ENCODE assay signal across 9 cellular contexts in genomic region chr1:18901147-18901951, GRCh38. TPM values are rescaled to one million over a fixed set of nuclear protein-coding genes. Genes with fewer than 3 reads are reported as not detected.
A peak's percentile ranks its signal among the peaks of the same experiment; 100 is the strongest.
DNase-seq lines count a peak whose midpoint lies in the region; ATAC-seq and TF ChIP-seq lines count a peak whose summit lies in the region.
"Had no signal": no experiment of that assay in that cellular context is flagged by ENCODE, and none has a peak within 500 bp of the region (broad histone marks: within the 10 kb centered on the region; RNA-seq: fewer than 3 reads in every experiment).

No MANE protein-coding gene starts in this region.

- H3K4me1 Mint-ChIP-seq in T-cell, result peaks cover 28 to 37% (median 28%) of the 10 kb centered on the region in 3 donors

- no peak overlapping the region for H3K9ac ChIP-seq in mesendoderm (ENCODE audit: low read length)

- H3K9me3 Mint-ChIP-seq in T-cell, result no peaks in the 10 kb centered on the region

- no peaks in the 10 kb centered on the region for H3K36me3 Mint-ChIP-seq in T-cell

- H3K4me2 ChIP-seq in mesendoderm (ENCODE audit: low read length), result no peak overlapping the region

- no peaks in the 10 kb centered on the region for H3K36me3 ChIP-seq in mesendoderm (ENCODE audit: control insufficient read depth, insufficient read depth, low read length)

- DNase-seq in T-cell (no peak), fibroblast of the aortic adventitia (ENCODE audit: low read depth) (no peak), skeletal muscle cell (ENCODE audit: low read depth) (no peak), anterior cingulate cortex (lab: John Stamatoyannopoulos, UW) (no peak), mesendoderm (no peak), globus pallidus (ENCODE audit: low spot score) (no peak), retina (no peak)

- no peak overlapping the region for H3K27ac ChIP-seq in mesendoderm (ENCODE audit: low read depth, low read length)

- H3K23ac ChIP-seq in mesendoderm (ENCODE audit: low read length), result no peak overlapping the region

- no peak overlapping the region for H3K4ac ChIP-seq in mesendoderm (ENCODE audit: low read depth, low read length)

- H2BK5ac ChIP-seq in mesendoderm (ENCODE audit: low read length), result no peak overlapping the region

- ATAC-seq in T-cell (replicated peaks in 1 of 4), result no peak

- H3K79me2 ChIP-seq in mesendoderm (ENCODE audit: control insufficient read depth, insufficient read depth, low read length), result no peaks in the 10 kb centered on the region

- no peak overlapping the region for H4K5ac ChIP-seq in mesendoderm (ENCODE audit: low read length)

- CTCF ChIA-PET in T-cell (lab: Charles Lee), result no interaction called here

- peak overlapping the region; percentile 88 to 91 (median 88) for H3K4me3 Mint-ChIP-seq in T-cell

- no peaks in the 10 kb centered on the region for H3K79me1 ChIP-seq in mesendoderm (ENCODE audit: low read length)

- no peaks in the 10 kb centered on the region for H3K27me3 Mint-ChIP-seq in T-cell

- POLR2A ChIA-PET in T-cell (lab: Charles Lee), result interaction anchor here in 1 of 2 donors (0.5 kb wide), 1 partner anchor 110 kb away, joined by 4 read pairs; no protein-coding TSS in a partner anchor

- TF ChIP-seq CTCF in GM12875 (IDR thresholded peaks at IDR 0.05; ENCODE audit: borderline replicate concordance, insufficient read depth, low read depth, low read length) (no peak), fibroblast of the aortic adventitia (IDR thresholded peaks at IDR 0.05; ENCODE audit: insufficient read depth, low read length) (no peak)

- H3K4me3 ChIP-seq in GM12875 (ENCODE audit: low read depth, low read length) (peak overlapping the region; percentile 66), fibroblast of the aortic adventitia (ENCODE audit: low read depth, low read length) (peak overlapping the region; percentile 87), skeletal muscle cell (ENCODE audit: low read depth, low read length) (peak overlapping the region; percentile 82), mesendoderm (ENCODE audit: low read length) (no peak overlapping the region)

- H3K56ac ChIP-seq in mesendoderm (ENCODE audit: low read length), result no peak overlapping the region

- H2BK120ac ChIP-seq in mesendoderm (ENCODE audit: low read depth, low read length), result no peak overlapping the region

- H2BK15ac ChIP-seq in mesendoderm (replicated peaks; ENCODE audit: low read depth), result no peak overlapping the region

- no peaks in the 10 kb centered on the region for H3K27me3 ChIP-seq in mesendoderm (ENCODE audit: insufficient read depth, low read length, poor library complexity)

- no peak overlapping the region for H3K18ac ChIP-seq in mesendoderm (ENCODE audit: low read length)

- no peak overlapping the region for H4K8ac ChIP-seq in mesendoderm (ENCODE audit: low read depth, low read length)

- peaks cover 4% of the 10 kb centered on the region for H3K4me1 ChIP-seq in mesendoderm (ENCODE audit: control insufficient read depth, low read depth, low read length)

- H3K27ac Mint-ChIP-seq in T-cell, result peak overlapping the region; percentile 73 to 86

- WGBS in mesendoderm (ENCODE audit: extremely low coverage, insufficient coverage, low lambda C conversion rate), result no CpG with 5 or more reads among the region's 9 CpGs

- H2AK5ac ChIP-seq in mesendoderm (ENCODE audit: low read length), result no peak overlapping the region

RNA-seq across cellular contexts. Expression of gene ALDH4A1, which starts 1.0 kb away (rescaled TPM):
- total RNA-seq in T-cell, result 1 to 10 TPM in 4 of 5 donors, under 1 TPM in 1; 0.85 to 2.8 (median 2.2) TPM
- total RNA-seq in fibroblast of the aortic adventitia (ENCODE audit: low replicate concordance), result 7.8 and 9.5 TPM in 2 replicates
- polyA plus RNA-seq in mesendoderm (2013, experiment 1 of 2), result 12.5 TPM
- polyA plus RNA-seq in mesendoderm (2013, experiment 2 of 2), result 11.6 TPM

RNA-seq across cellular contexts. Expression of gene TAS1R2, which starts 41.9 kb away (rescaled TPM):
- not detected for total RNA-seq in T-cell
- not detected in 2 replicates for total RNA-seq in fibroblast of the aortic adventitia (ENCODE audit: low replicate concordance)
- not detected for polyA plus RNA-seq in mesendoderm (2013, experiment 1 of 2)
- polyA plus RNA-seq in mesendoderm (2013, experiment 2 of 2), result not detected
- total RNA-seq: lung had no signal
- polyA plus RNA-seq: lung had no signal

RNA-seq across cellular contexts. Expression of gene IFFO2, which starts 55.1 kb away (rescaled TPM):
- total RNA-seq in T-cell (10 to 100 TPM; 36.0 to 76.2 (median 37.7) TPM), fibroblast of the aortic adventitia (ENCODE audit: low replicate concordance) (3.3 and 23.4 TPM in 2 replicates)
- 10.7 TPM for polyA plus RNA-seq in mesendoderm (2013, experiment 1 of 2)
- polyA plus RNA-seq in mesendoderm (2013, experiment 2 of 2), result 11.3 TPM
